19 cellular contexts compared by ENCODE assay signal in the genomic region with DNA sequence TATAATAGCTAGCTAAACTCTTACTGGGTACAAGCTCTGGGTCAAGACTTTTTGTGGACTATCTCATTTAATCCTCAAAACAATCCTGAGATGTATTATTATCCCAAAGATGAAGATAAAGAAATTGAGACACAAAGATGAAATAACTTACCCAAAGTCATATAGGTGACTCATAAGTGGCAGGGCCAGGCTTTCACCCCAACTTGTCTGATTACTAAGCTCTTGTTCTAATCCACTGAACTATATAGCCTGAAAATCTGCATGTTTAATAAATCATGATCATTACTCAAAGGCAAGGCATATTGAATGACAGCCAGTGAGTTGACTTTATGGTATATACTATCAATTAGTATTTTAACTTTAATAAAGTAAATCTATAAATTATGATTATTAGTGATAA.
DNase-seq lines count a peak whose midpoint lies in the region; ATAC-seq and TF ChIP-seq lines count a peak whose summit lies in the region.
"Had no signal": no experiment of that assay in that cellular context is flagged by ENCODE, and none has a peak within 500 bp of the region (broad histone marks: within the 10 kb centered on the region; RNA-seq: fewer than 3 reads in every experiment).

No MANE protein-coding gene starts in this region.

- no peak for TF ChIP-seq CTCF in HEK293 (tag by site-specific recombination; IDR thresholded peaks at IDR 0.05)
- no peak for TF ChIP-seq CTCF in CD14-positive monocyte (IDR thresholded peaks at IDR 0.05)

- DNase-seq in stimulated activated CD4-positive, alpha-beta T cell treated with anti-CD3 and anti-CD28 coated beads, Interleukin-15, amount 100 ng/mL, for 24 hours: peak; percentile 19
- no peak for DNase-seq in stimulated activated CD4-positive, alpha-beta T cell treated with anti-CD3 and anti-CD28 coated beads, Interleukin-2, amount 100 ng/mL, for 24 hours
- peak; percentile 4 for DNase-seq in astrocyte of the hippocampus (ENCODE audit: low read depth, low spot score)
- peak; percentile 44 for DNase-seq in renal cortical epithelial cell (ENCODE audit: low read depth)
- DNase-seq in CD14-positive monocyte (ENCODE audit: low spot score): no peak
- DNase-seq in activated gamma-delta T cell treated with Interleukin-2 at 50 U/mL for 16 hours: no peak
- DNase-seq: CD8-positive, alpha-beta T cell; foreskin melanocyte; GOT3; NCI-H1048; NCI-H2029; NCI-H345; occipital lobe; retina; tibial artery had no signal

- no peak overlapping the region for H3K27ac ChIP-seq in HEK293 (ENCODE audit: extremely low read depth, low read depth, low read length)
- H3K27ac ChIP-seq: SJSA1, tibial artery, VCaP had no signal

- intact Hi-C loops in CD14-positive monocyte (cut with micrococcal nuclease): no loop called here

- POLR2A ChIA-PET in HEK293 (lab: Yijun Ruan, JAX): no interaction called here

- no peak overlapping the region for H3K4me3 ChIP-seq in HEK293 (ENCODE audit: low read depth, low read length)
- H3K4me3 ChIP-seq: SJSA1, tibial artery had no signal

- CTCF ChIA-PET in HEK293 (lab: Yijun Ruan, JAX): interaction anchor here (0.5 to 3.6 kb wide), 35 partner anchors 8 to 265 kb away, joined by 3 to 44 read pairs (median 5); partner anchors contain the start of gene HOXB5

- H3K9me3 Mint-ChIP-seq in CD14-positive monocyte: no peaks in the 10 kb centered on the region
- H3K9me3 Mint-ChIP-seq: CD8-positive, alpha-beta T cell had no signal

- no peak for ATAC-seq in HG02970 (IDR thresholded peaks at IDR 0.05; ENCODE audit: low FRiP score, unreplicated experiment)

- H3K36me3 Mint-ChIP-seq in CD14-positive monocyte: no peaks in the 10 kb centered on the region

- no peak overlapping the region for H3K27ac Mint-ChIP-seq in CD14-positive monocyte

- H3K4me1 ChIP-seq in HEK293 (ENCODE audit: control insufficient read depth, insufficient read depth, low read length): peaks cover 3% of the 10 kb centered on the region; the same call in 1 of the 2 replicates
- H3K4me1 ChIP-seq: SJSA1, tibial artery had no signal

- no peaks in the 10 kb centered on the region for H3K9me3 ChIP-seq in HEK293 (ENCODE audit: control insufficient read depth, insufficient read depth, low read depth, low read length)
- H3K9me3 ChIP-seq: SJSA1, tibial artery had no signal

- H3K4me1 Mint-ChIP-seq in CD14-positive monocyte: no peaks in the 10 kb centered on the region

- H3K36me3 ChIP-seq in HEK293 (ENCODE audit: control insufficient read depth in 2 of 2, insufficient read depth in 1 of 2, low read length in 2 of 2): no peaks in the 10 kb centered on the region
- H3K36me3 ChIP-seq: SJSA1, tibial artery had no signal

- no peak overlapping the region for H3K4me3 Mint-ChIP-seq in CD14-positive monocyte
- H3K4me3 Mint-ChIP-seq: CD8-positive, alpha-beta T cell had no signal

- peaks cover 13 to 32% (median 19%) of the 10 kb centered on the region in 3 donors for H3K27me3 Mint-ChIP-seq in CD14-positive monocyte (ENCODE audit: low read depth in 3 of 3)

TF ChIP-seq in HEK293, 187 proteins besides CTCF, POLR2A, EP300 and RAD21:
- TF ChIP-seq ZNF155 (tag by site-specific recombination; IDR thresholded peaks at IDR 0.05) (no peak), ZNF654 (tag by site-specific recombination; IDR thresholded peaks at IDR 0.05; ENCODE audit: low read depth) (no peak), ZNF664 (tag by site-specific recombination; IDR thresholded peaks at IDR 0.05) (peak; percentile 73), ZNF571 (tag by site-specific recombination; IDR thresholded peaks at IDR 0.05) (no peak)
- TF ChIP-seq, protein P1, sequence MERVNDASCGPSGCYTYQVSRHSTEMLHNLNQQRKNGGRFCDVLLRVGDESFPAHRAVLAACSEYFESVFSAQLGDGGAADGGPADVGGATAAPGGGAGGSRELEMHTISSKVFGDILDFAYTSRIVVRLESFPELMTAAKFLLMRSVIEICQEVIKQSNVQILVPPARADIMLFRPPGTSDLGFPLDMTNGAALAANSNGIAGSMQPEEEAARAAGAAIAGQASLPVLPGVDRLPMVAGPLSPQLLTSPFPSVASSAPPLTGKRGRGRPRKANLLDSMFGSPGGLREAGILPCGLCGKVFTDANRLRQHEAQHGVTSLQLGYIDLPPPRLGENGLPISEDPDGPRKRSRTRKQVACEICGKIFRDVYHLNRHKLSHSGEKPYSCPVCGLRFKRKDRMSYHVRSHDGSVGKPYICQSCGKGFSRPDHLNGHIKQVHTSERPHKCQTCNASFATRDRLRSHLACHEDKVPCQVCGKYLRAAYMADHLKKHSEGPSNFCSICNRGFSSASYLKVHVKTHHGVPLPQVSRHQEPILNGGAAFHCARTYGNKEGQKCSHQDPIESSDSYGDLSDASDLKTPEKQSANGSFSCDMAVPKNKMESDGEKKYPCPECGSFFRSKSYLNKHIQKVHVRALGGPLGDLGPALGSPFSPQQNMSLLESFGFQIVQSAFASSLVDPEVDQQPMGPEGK (tag by site-specific recombination; IDR thresholded peaks at IDR 0.05): no peak
- TF ChIP-seq, protein P2, sequence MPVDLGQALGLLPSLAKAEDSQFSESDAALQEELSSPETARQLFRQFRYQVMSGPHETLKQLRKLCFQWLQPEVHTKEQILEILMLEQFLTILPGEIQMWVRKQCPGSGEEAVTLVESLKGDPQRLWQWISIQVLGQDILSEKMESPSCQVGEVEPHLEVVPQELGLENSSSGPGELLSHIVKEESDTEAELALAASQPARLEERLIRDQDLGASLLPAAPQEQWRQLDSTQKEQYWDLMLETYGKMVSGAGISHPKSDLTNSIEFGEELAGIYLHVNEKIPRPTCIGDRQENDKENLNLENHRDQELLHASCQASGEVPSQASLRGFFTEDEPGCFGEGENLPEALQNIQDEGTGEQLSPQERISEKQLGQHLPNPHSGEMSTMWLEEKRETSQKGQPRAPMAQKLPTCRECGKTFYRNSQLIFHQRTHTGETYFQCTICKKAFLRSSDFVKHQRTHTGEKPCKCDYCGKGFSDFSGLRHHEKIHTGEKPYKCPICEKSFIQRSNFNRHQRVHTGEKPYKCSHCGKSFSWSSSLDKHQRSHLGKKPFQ (tag by site-specific recombination; IDR thresholded peaks at IDR 0.05): no peak

Comparison
In these comparisons a context has a peak if more than half of its experiments do, and no peak if none do; other contexts are left out.
1. DNase-seq: peak in stimulated activated CD4-positive, alpha-beta T cell treated with anti-CD3 and anti-CD28 coated beads, Interleukin-15, amount 100 ng/mL, for 24 hours (single experiment), astrocyte of the hippocampus (single experiment) and renal cortical epithelial cell (single experiment); none in stimulated activated CD4-positive, alpha-beta T cell treated with anti-CD3 and anti-CD28 coated beads, Interleukin-2, amount 100 ng/mL, for 24 hours (0 of 2), CD14-positive monocyte (single experiment) and activated gamma-delta T cell treated with Interleukin-2 at 50 U/mL for 16 hours (single experiment).